1 cellular context compared by ENCODE assay signal in the genomic region with DNA sequence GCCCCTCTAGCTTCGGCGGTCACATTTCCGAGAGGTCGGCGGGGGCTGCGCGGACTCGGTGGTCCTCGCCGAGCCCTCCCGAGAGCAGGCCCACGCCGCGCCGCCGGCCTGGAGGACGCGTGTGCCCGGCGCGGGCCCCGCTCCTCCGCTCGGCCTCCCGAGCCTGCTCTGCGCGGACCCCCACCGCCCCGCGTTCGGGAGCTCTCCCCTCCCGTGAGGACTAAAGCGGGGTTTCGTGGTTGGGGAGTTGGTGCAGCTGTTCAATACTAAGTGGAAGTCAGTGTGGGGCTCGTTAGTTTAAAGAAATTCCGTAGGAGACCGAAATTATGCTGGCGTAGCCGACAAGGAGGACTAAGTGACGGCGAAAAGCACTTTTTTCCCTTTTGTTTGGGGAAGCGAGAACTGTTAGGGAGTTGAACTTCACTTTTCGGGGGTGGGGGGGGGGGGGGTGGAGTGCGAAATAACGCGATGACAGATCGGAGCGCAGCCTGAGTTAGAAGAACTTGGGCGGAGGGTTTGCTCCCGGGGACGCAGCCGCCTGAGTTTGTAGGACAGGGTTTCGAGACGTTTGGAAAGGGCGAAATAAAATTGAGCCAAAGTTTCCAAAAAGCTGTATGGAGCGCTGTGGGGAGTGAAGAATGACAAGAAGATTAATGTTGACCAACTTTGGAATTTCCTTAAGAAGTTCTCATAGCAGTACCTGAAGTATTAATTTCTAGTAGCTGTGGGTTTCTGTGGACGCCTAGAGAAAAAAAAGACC.
TF ChIP-seq lines count a peak whose summit lies in the region.

No MANE protein-coding gene starts in this region.

TF ChIP-seq in K562, 482 proteins besides CTCF, POLR2A, EP300 and RAD21 (continued from another document):
- TF ChIP-seq, protein P1, sequence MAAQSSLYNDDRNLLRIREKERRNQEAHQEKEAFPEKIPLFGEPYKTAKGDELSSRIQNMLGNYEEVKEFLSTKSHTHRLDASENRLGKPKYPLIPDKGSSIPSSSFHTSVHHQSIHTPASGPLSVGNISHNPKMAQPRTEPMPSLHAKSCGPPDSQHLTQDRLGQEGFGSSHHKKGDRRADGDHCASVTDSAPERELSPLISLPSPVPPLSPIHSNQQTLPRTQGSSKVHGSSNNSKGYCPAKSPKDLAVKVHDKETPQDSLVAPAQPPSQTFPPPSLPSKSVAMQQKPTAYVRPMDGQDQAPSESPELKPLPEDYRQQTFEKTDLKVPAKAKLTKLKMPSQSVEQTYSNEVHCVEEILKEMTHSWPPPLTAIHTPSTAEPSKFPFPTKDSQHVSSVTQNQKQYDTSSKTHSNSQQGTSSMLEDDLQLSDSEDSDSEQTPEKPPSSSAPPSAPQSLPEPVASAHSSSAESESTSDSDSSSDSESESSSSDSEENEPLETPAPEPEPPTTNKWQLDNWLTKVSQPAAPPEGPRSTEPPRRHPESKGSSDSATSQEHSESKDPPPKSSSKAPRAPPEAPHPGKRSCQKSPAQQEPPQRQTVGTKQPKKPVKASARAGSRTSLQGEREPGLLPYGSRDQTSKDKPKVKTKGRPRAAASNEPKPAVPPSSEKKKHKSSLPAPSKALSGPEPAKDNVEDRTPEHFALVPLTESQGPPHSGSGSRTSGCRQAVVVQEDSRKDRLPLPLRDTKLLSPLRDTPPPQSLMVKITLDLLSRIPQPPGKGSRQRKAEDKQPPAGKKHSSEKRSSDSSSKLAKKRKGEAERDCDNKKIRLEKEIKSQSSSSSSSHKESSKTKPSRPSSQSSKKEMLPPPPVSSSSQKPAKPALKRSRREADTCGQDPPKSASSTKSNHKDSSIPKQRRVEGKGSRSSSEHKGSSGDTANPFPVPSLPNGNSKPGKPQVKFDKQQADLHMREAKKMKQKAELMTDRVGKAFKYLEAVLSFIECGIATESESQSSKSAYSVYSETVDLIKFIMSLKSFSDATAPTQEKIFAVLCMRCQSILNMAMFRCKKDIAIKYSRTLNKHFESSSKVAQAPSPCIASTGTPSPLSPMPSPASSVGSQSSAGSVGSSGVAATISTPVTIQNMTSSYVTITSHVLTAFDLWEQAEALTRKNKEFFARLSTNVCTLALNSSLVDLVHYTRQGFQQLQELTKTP (IDR thresholded peaks at IDR 0.05; ENCODE audit: low read depth in 1 of 2, partially characterized antibody in 2 of 2) = peak in 1 of 2 experiments; percentile 30
- TF ChIP-seq NR3C1 (CRISPR knock-in tag; IDR thresholded peaks at IDR 0.05) (0 out of 2 replicates have a peak, but pooled peaks have one; percentile 7), FIP1L1 (IDR thresholded peaks at IDR 0.05; ENCODE audit: low read depth, low read length, poor library complexity, severe bottlenecking) (peak; percentile 30), RB1 (IDR thresholded peaks at IDR 0.05; ENCODE audit: low read depth) (0 out of 2 replicates have a peak, but pooled peaks have one; percentile 46), ETV5 (CRISPR knock-in tag; IDR thresholded peaks at IDR 0.05; ENCODE audit: low read depth) (no peak), POLR3A (IDR thresholded peaks at IDR 0.05; ENCODE audit: borderline replicate concordance, extremely low read depth, insufficient read depth, insufficient read length) (no peak), MYBL2 (IDR thresholded peaks at IDR 0.05; ENCODE audit: low read depth) (no peak), MYBL2 (CRISPR knock-in tag; IDR thresholded peaks at IDR 0.05; ENCODE audit: borderline replicate concordance) (no peak), ZFX (CRISPR knock-in tag; IDR thresholded peaks at IDR 0.05) (peak; percentile 82), NONO (IDR thresholded peaks at IDR 0.05; ENCODE audit: low read depth in 2 of 2, low read length in 1 of 2) (peak in 1 of 2 experiments; percentile 30; a peak in 1 of 4 replicates), CBX1 (IDR thresholded peaks at IDR 0.05; ENCODE audit: low read depth) (peak; percentile 36; the same call in 1 of the 2 replicates), LARP7 (IDR thresholded peaks at IDR 0.05) (peak; percentile 18; the same call in 1 of the 2 replicates), KDM4B (IDR thresholded peaks at IDR 0.05; ENCODE audit: borderline replicate concordance in 2 of 2, low read depth in 1 of 2) (0 out of 4 replicates have a peak, but pooled peaks of 1 of the 2 experiments have one; percentile 50), TBP (optimal IDR thresholded peaks at IDR 0.05; ENCODE audit: low read depth, low read length) (peak; percentile 57), FOXP1 (CRISPR knock-in tag; IDR thresholded peaks at IDR 0.05) (0 out of 2 replicates have a peak, but pooled peaks have one; percentile 25), SAFB2 (IDR thresholded peaks at IDR 0.05; ENCODE audit: borderline replicate concordance, low read depth, low read length, severe bottlenecking) (no peak), TAF1 (IDR thresholded peaks at IDR 0.05; ENCODE audit: control insufficient read depth, extremely low read depth, insufficient read depth, low read length, severe bottlenecking) (peak; percentile 29), SUPT5H (IDR thresholded peaks at IDR 0.05) (0 out of 2 replicates have a peak, but pooled peaks have one; percentile 43)
- TF ChIP-seq, protein P2, sequence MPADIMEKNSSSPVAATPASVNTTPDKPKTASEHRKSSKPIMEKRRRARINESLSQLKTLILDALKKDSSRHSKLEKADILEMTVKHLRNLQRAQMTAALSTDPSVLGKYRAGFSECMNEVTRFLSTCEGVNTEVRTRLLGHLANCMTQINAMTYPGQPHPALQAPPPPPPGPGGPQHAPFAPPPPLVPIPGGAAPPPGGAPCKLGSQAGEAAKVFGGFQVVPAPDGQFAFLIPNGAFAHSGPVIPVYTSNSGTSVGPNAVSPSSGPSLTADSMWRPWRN (IDR thresholded peaks at IDR 0.05; ENCODE audit: low read depth) = 0 out of 2 replicates have a peak, but pooled peaks have one; percentile 18
- TF ChIP-seq, protein P3, sequence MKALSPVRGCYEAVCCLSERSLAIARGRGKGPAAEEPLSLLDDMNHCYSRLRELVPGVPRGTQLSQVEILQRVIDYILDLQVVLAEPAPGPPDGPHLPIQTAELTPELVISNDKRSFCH (CRISPR knock-in tag; IDR thresholded peaks at IDR 0.05) = no peak
- TF ChIP-seq, protein P3 (tag; IDR thresholded peaks at IDR 0.05) = no peak
- TF ChIP-seq, protein P4, sequence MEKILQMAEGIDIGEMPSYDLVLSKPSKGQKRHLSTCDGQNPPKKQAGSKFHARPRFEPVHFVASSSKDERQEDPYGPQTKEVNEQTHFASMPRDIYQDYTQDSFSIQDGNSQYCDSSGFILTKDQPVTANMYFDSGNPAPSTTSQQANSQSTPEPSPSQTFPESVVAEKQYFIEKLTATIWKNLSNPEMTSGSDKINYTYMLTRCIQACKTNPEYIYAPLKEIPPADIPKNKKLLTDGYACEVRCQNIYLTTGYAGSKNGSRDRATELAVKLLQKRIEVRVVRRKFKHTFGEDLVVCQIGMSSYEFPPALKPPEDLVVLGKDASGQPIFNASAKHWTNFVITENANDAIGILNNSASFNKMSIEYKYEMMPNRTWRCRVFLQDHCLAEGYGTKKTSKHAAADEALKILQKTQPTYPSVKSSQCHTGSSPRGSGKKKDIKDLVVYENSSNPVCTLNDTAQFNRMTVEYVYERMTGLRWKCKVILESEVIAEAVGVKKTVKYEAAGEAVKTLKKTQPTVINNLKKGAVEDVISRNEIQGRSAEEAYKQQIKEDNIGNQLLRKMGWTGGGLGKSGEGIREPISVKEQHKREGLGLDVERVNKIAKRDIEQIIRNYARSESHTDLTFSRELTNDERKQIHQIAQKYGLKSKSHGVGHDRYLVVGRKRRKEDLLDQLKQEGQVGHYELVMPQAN (IDR thresholded peaks at IDR 0.05; ENCODE audit: borderline replicate concordance) = 0 out of 2 replicates have a peak, but pooled peaks have one; percentile 40
TF ChIP-seq in K562: peak in this region for 59.
